In genomic region chr16:28859326-28859725, GRCh38 we compare ENCODE assay signal across 19 cellular contexts. TPM values are rescaled to one million over a fixed set of nuclear protein-coding genes. Genes with fewer than 3 reads are reported as not detected.
"Had no signal": no experiment of that assay in that cellular context is flagged by ENCODE, and none has a peak within 500 bp of the region (broad histone marks: within the 10 kb centered on the region; RNA-seq: fewer than 3 reads in every experiment).

No MANE protein-coding gene starts in this region.

- H3K27ac ChIP-seq: body of pancreas, ovary, psoas muscle, tibial artery, WERI-Rb-1 had no signal

- H3K36me3 ChIP-seq: ovary, tibial artery, WERI-Rb-1 had no signal

- H3K9me3 ChIP-seq: body of pancreas, ovary, psoas muscle, tibial artery had no signal

- ATAC-seq: activated CD8-positive, alpha-beta memory T cell treated with anti-CD3 and anti-CD28 coated beads, Interleukin-2, amount 10 ng/mL, durations not matched to agents 7 days and 5 days; body of pancreas; effector memory CD8-positive, alpha-beta T cell; psoas muscle; right cardiac atrium; stimulated activated naive CD8-positive, alpha-beta T cell treated with anti-CD3 and anti-CD28 coated beads, Interleukin-15, Interleukin-2, amounts not matched to agents 100 U/mL and 50 U/mL, for 24 hours had no signal

- H3K27me3 ChIP-seq: body of pancreas, ovary, tibial artery had no signal

- DNase-seq: activated CD4-positive, alpha-beta T cell treated with anti-CD3 and anti-CD28 coated beads for 1 hour; activated CD4-positive, alpha-beta T cell treated with anti-CD3 and anti-CD28 coated beads, Interleukin-2, amount 50 U/mL, for 4 hours; activated CD8-positive, alpha-beta memory T cell treated with anti-CD3 and anti-CD28 coated beads, Interleukin-2, amount 10 ng/mL, durations not matched to agents 7 days and 5 days; activated naive CD4-positive, alpha-beta T cell treated with Interleukin-2 at 50 U/mL for 16 hours; activated naive CD8-positive, alpha-beta T cell treated with anti-CD3 and anti-CD28 coated beads, Interleukin-2, amount 10 ng/mL, durations not matched to agents 7 days and 5 days; body of pancreas; effector memory CD8-positive, alpha-beta T cell; foreskin melanocyte; midbrain; ovary; psoas muscle; right cardiac atrium; stimulated activated naive CD8-positive, alpha-beta T cell treated with anti-CD3 and anti-CD28 coated beads, Interleukin-15, Interleukin-2, amounts not matched to agents 100 U/mL and 50 U/mL, for 24 hours; substantia nigra; T-helper 2 cell; tibial artery; WERI-Rb-1 had no signal

- H3K4me1 ChIP-seq: psoas muscle had no signal

- H3K4me3 ChIP-seq: body of pancreas, lung, ovary, psoas muscle, skin epidermis, tibial artery had no signal

RNA-seq across cellular contexts. Expression of gene ATP2A1, which starts 19.0 kb away (rescaled TPM):
- total RNA-seq: body of pancreas had no signal
